ENCODE assay signal across 1 cellular context in the genomic region with DNA sequence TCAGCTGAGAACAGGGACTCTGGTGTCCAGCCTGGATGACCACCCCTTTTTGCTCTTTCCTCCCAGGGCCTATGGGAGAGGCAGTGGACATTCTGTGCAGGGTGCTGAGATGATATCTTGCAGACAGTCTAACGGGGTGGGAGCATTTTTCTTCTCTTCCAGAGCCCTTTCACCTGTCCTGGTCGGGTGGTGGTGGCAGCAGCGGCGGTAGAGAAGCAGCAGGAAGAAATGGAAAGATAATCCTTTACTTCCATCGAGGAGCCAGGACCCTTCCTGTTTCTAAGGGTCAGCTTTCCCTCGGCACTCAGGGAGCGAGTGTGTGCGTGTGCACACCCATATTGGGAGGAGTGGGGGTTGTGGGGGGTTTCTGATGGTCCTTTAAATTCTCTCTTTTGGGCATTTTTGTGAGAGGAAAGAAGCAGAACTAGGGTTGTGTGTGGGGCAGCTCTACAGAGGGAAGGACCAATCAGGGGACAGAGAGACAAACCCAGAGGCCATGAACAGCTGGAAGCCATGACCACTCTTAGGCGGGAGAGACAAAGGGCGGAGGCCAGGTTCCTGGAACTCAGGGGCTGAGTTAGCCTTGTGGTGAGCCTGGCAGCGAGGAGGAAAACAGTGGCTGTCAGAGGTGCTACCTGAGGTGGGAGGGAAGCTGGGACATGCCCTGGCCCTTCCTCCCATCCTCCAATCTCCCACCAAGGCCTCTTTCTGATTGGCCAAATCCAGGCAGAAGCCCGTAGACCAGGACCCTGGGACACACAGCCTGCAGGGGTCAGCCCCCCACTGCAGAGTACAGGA.
TF ChIP-seq lines count a peak whose summit lies in the region.

No MANE protein-coding gene starts in this region.

TF ChIP-seq in IMR-90, 13 proteins besides CTCF, POLR2A, EP300 and RAD21:
- TF ChIP-seq CEBPB (IDR thresholded peaks at IDR 0.05; ENCODE audit: low read depth, low read length), result no peak
- TF ChIP-seq BHLHE40 (IDR thresholded peaks at IDR 0.05; ENCODE audit: low read depth, low read length), result no peak
- no peak for TF ChIP-seq CHD1 (IDR thresholded peaks at IDR 0.05; ENCODE audit: low read depth, low read length)
- no peak for TF ChIP-seq ELK1 (IDR thresholded peaks at IDR 0.05; ENCODE audit: borderline replicate concordance, low read depth, low read length)
- TF ChIP-seq, protein P1, sequence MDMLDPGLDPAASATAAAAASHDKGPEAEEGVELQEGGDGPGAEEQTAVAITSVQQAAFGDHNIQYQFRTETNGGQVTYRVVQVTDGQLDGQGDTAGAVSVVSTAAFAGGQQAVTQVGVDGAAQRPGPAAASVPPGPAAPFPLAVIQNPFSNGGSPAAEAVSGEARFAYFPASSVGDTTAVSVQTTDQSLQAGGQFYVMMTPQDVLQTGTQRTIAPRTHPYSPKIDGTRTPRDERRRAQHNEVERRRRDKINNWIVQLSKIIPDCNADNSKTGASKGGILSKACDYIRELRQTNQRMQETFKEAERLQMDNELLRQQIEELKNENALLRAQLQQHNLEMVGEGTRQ (IDR thresholded peaks at IDR 0.05; ENCODE audit: low read depth, low read length), result no peak
- TF ChIP-seq NFE2L2 (IDR thresholded peaks at IDR 0.05; ENCODE audit: low read depth, low read length), result no peak
- no peak for TF ChIP-seq FOS (IDR thresholded peaks at IDR 0.05; ENCODE audit: low read depth, low read length)
- TF ChIP-seq MXI1 (IDR thresholded peaks at IDR 0.05; ENCODE audit: borderline replicate concordance, low read depth, low read length), result no peak
- no peak for TF ChIP-seq RFX5 (IDR thresholded peaks at IDR 0.05; ENCODE audit: low read depth, low read length)
- no peak for TF ChIP-seq MAFK (IDR thresholded peaks at IDR 0.05; ENCODE audit: low read depth, low read length)
